Comparison of ENCODE assay signal across 17 cellular contexts in the genomic region with DNA sequence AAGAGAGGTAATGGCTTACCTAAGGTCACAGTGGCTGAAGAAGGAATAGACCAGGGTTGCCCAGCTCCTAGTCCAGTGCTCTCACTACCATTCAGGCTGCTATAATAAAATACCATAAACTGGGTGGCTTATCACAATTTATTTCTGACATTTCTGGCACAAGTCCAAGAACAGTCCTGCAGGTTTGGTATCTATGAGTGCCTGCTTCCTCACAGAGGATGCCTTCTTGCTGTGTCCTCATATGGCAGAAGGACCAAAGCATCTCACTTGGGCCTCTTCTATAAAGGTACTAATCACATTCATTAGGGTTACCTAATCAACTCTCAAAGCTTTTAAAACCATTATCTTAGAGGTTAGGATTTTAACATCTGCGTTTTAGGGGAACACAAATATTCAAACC. TPM values are rescaled to one million over a fixed set of nuclear protein-coding genes. Genes with fewer than 3 reads are reported as not detected.
DNase-seq lines count a peak whose midpoint lies in the region; ATAC-seq and TF ChIP-seq lines count a peak whose summit lies in the region.
"Had no signal": no experiment of that assay in that cellular context is flagged by ENCODE, and none has a peak within 500 bp of the region (broad histone marks: within the 10 kb centered on the region; RNA-seq: fewer than 3 reads in every experiment).

No MANE protein-coding gene starts in this region.

- H3K9me3 Mint-ChIP-seq in MCF 10A (ENCODE audit: unreplicated experiment) (no peaks in the 10 kb centered on the region), endodermal cell (no peaks in the 10 kb centered on the region), T-cell (no peaks in the 10 kb centered on the region)
- H3K9me3 Mint-ChIP-seq: mesothelial cell of epicardium had no signal

- TF ChIP-seq CTCF in MCF 10A (IDR thresholded peaks at IDR 0.05; ENCODE audit: unreplicated experiment) = no peak
- TF ChIP-seq CTCF in breast epithelium (IDR thresholded peaks at IDR 0.05) = no peak
- no peak for TF ChIP-seq CTCF in endodermal cell (conservative IDR thresholded peaks at IDR 0.05)

- no peaks in the 10 kb centered on the region for H3K9me3 ChIP-seq in breast epithelium
- H3K9me3 ChIP-seq in endodermal cell (ENCODE audit: control insufficient read depth, low read length) = no peaks in the 10 kb centered on the region
- H3K9me3 ChIP-seq: MG63, right atrium auricular region had no signal

- POLR2A ChIA-PET in MCF 10A (lab: Yijun Ruan, JAX) (interaction anchor here (0.6 to 10.8 kb wide), 5 partner anchors 10 to 1849 kb away, joined by 3 to 105 read pairs (median 11); a partner anchor contains a TSS), T-cell (lab: Charles Lee) (interaction anchor here in 1 of 2 donors (0.5 kb wide), 1 partner anchor 28 kb away, joined by 4 read pairs; no protein-coding TSS in a partner anchor)

- CTCF ChIA-PET in MCF 10A (lab: Yijun Ruan, JAX) (interaction anchor here (0.6 to 1.1 kb wide), 5 partner anchors 15 to 269 kb away, joined by 3 to 4 read pairs (median 3); a partner anchor contains a TSS), T-cell (lab: Charles Lee) (interaction anchor here in 1 of 2 donors (0.7 kb wide), 1 partner anchor 10 kb away, joined by 3 read pairs; no protein-coding TSS in a partner anchor)

- DNase-seq in MCF 10A (ENCODE audit: unreplicated experiment) = no peak
- no peak for DNase-seq in breast epithelium (ENCODE audit: low spot score in 2 of 2)
- DNase-seq in NCI-H82 treated with DMSO at 0.1 percent for 48 hours (lab: John Stamatoyannopoulos, UW; ENCODE audit: unreplicated experiment) = peak; percentile 52
- no peak for DNase-seq in endodermal cell
- no peak for DNase-seq in T-cell
- DNase-seq in EL = no peak
- DNase-seq: activated gamma-delta T cell treated with Interleukin-2 at 50 U/mL for 16 hours; AML-193; HCEC 1CT; head of caudate nucleus; MG63; NCI-H1694; RPMI8226; stimulated activated CD4-positive, alpha-beta T cell treated with anti-CD3 and anti-CD28 coated beads, Interleukin-2, amount 100 ng/mL, for 24 hours had no signal

- H3K36me3 ChIP-seq in breast epithelium (peaks cover 4% of the 10 kb centered on the region), endodermal cell (ENCODE audit: control insufficient read depth, insufficient read depth, low read length) (peaks cover 45% of the 10 kb centered on the region)
- H3K36me3 ChIP-seq: MG63, right atrium auricular region had no signal

- H3K27ac Mint-ChIP-seq in MCF 10A (ENCODE audit: low read depth, unreplicated experiment) (peak overlapping the region; percentile 99), endodermal cell (peak overlapping the region; percentile 35), T-cell (peak overlapping the region in 1 of 2 donors; percentile 48)

- intact Hi-C loops in MCF 10A (cut with micrococcal nuclease) (no loop called here), breast epithelium (cut with DNase I; ENCODE audit: low total_unique reads) (no loop called here)

- no peak for TF ChIP-seq POLR2A in breast epithelium (IDR thresholded peaks at IDR 0.05)

- ATAC-seq in T-cell (replicated peaks in 1 of 4) (no peak), HG02884 (IDR thresholded peaks at IDR 0.05; ENCODE audit: unreplicated experiment) (no peak)

- H3K4me3 ChIP-seq in breast epithelium (no peak overlapping the region), endodermal cell (ENCODE audit: low read length) (no peak overlapping the region)
- H3K4me3 ChIP-seq: MG63, right atrium auricular region had no signal

- H3K4me3 Mint-ChIP-seq in MCF 10A (ENCODE audit: unreplicated experiment) (no peak overlapping the region), endodermal cell (no peak overlapping the region), T-cell (no peak overlapping the region)
- H3K4me3 Mint-ChIP-seq: mesothelial cell of epicardium had no signal

- H3K27me3 Mint-ChIP-seq in MCF 10A (ENCODE audit: insufficient read depth, unreplicated experiment) = no peaks in the 10 kb centered on the region
- no peaks in the 10 kb centered on the region for H3K27me3 Mint-ChIP-seq in endodermal cell (ENCODE audit: insufficient read depth)
- no peaks in the 10 kb centered on the region for H3K27me3 Mint-ChIP-seq in T-cell

- H3K4me1 ChIP-seq in breast epithelium = no peaks in the 10 kb centered on the region
- H3K4me1 ChIP-seq in endodermal cell (ENCODE audit: control insufficient read depth, insufficient read depth, low read length) = no peaks in the 10 kb centered on the region
- H3K4me1 ChIP-seq: right atrium auricular region had no signal

- H3K27me3 ChIP-seq in breast epithelium (no peaks in the 10 kb centered on the region), endodermal cell (ENCODE audit: control insufficient read depth, insufficient read depth, low read length, poor library complexity, severe bottlenecking) (no peaks in the 10 kb centered on the region)
- H3K27me3 ChIP-seq: MG63, right atrium auricular region had no signal

- no peak overlapping the region for H3K27ac ChIP-seq in breast epithelium
- H3K27ac ChIP-seq in endodermal cell (ENCODE audit: low read depth, low read length) = no peak overlapping the region
- H3K27ac ChIP-seq: right atrium auricular region had no signal

- H3K4me1 Mint-ChIP-seq in MCF 10A (ENCODE audit: insufficient read depth, unreplicated experiment) (peaks cover 11% of the 10 kb centered on the region), endodermal cell (no peaks in the 10 kb centered on the region), T-cell (peaks cover 13 to 25% (median 24%) of the 10 kb centered on the region in 3 donors)

- 100% methylated on average over 1 of the region's 1 CpG; no CpG with 5 or more reads in 1 of the 2 experiments for WGBS in endodermal cell (ENCODE audit: insufficient coverage in 1 of 2, insufficient read length in 1 of 2), 2 experiments

- H3K36me3 Mint-ChIP-seq in MCF 10A (ENCODE audit: insufficient read depth, unreplicated experiment) (peaks cover 18% of the 10 kb centered on the region), endodermal cell (ENCODE audit: low read depth) (peaks cover 20% of the 10 kb centered on the region), T-cell (peaks cover 37% of the 10 kb centered on the region)

- H3K9ac ChIP-seq in endodermal cell (ENCODE audit: extremely low read depth, low read length, poor library complexity, severe bottlenecking) = no peak overlapping the region

- BruUV-seq in MCF 10A (replicated peaks; lab: Mats Ljungman, UMichigan) = no TSS peak

RNA-seq across cellular contexts. Expression of a gene that starts 17.2 kb away (rescaled TPM):
- 31.1 and 33.1 TPM in 2 replicates for total RNA-seq in MCF 10A (2022)
- total RNA-seq in breast epithelium = 1 to 10 TPM; 5.3 to 6.7 (median 5.6) TPM
- 10 to 100 TPM; 29.5 to 40.7 TPM for total RNA-seq in endodermal cell
- polyA plus RNA-seq in endodermal cell (2013, experiment 1 of 2) = 72.9 TPM
- 74.9 TPM for polyA plus RNA-seq in endodermal cell (2013, experiment 2 of 2)
- total RNA-seq in T-cell = 10 to 100 TPM; 10.2 to 16.5 (median 12.0) TPM
